In the genomic region with DNA sequence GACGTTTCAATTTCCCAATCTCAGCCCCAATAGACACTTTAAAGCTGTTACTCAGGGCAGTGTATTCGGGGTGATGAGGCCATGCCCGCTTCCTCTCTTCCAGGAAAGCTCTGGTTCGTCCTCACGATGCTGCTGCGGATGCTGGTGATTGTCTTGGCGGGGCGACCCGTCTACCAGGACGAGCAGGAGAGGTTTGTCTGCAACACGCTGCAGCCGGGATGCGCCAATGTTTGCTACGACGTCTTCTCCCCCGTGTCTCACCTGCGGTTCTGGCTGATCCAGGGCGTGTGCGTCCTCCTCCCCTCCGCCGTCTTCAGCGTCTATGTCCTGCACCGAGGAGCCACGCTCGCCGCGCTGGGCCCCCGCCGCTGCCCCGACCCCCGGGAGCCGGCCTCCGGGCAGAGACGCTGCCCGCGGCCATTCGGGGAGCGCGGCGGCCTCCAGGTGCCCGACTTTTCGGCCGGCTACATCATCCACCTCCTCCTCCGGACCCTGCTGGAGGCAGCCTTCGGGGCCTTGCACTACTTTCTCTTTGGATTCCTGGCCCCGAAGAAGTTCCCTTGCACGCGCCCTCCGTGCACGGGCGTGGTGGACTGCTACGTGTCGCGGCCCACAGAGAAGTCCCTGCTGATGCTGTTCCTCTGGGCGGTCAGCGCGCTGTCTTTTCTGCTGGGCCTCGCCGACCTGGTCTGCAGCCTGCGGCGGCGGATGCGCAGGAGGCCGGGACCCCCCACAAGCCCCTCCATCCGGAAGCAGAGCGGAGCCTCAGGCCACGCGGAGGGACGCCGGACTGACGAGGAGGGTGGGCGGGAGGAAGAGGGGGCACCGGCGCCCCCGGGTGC, we compare ENCODE assay signal across 1 cellular context.
TF ChIP-seq lines count a peak whose summit lies in the region.

No MANE protein-coding gene starts in this region.

TF ChIP-seq in WTC11, 78 proteins besides CTCF, POLR2A, EP300 and RAD21 (continued from another document):
- TF ChIP-seq, protein P1, sequence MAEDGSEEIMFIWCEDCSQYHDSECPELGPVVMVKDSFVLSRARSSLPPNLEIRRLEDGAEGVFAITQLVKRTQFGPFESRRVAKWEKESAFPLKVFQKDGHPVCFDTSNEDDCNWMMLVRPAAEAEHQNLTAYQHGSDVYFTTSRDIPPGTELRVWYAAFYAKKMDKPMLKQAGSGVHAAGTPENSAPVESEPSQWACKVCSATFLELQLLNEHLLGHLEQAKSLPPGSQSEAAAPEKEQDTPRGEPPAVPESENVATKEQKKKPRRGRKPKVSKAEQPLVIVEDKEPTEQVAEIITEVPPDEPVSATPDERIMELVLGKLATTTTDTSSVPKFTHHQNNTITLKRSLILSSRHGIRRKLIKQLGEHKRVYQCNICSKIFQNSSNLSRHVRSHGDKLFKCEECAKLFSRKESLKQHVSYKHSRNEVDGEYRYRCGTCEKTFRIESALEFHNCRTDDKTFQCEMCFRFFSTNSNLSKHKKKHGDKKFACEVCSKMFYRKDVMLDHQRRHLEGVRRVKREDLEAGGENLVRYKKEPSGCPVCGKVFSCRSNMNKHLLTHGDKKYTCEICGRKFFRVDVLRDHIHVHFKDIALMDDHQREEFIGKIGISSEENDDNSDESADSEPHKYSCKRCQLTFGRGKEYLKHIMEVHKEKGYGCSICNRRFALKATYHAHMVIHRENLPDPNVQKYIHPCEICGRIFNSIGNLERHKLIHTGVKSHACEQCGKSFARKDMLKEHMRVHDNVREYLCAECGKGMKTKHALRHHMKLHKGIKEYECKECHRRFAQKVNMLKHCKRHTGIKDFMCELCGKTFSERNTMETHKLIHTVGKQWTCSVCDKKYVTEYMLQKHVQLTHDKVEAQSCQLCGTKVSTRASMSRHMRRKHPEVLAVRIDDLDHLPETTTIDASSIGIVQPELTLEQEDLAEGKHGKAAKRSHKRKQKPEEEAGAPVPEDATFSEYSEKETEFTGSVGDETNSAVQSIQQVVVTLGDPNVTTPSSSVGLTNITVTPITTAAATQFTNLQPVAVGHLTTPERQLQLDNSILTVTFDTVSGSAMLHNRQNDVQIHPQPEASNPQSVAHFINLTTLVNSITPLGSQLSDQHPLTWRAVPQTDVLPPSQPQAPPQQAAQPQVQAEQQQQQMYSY (CRISPR knock-in tag; IDR thresholded peaks at IDR 0.05): no peak
- TF ChIP-seq SMAD3 (CRISPR knock-in tag; IDR thresholded peaks at IDR 0.05; ENCODE audit: borderline replicate concordance): no peak
- no peak for TF ChIP-seq ZNF416 (CRISPR knock-in tag; IDR thresholded peaks at IDR 0.05)
- TF ChIP-seq, protein P2, sequence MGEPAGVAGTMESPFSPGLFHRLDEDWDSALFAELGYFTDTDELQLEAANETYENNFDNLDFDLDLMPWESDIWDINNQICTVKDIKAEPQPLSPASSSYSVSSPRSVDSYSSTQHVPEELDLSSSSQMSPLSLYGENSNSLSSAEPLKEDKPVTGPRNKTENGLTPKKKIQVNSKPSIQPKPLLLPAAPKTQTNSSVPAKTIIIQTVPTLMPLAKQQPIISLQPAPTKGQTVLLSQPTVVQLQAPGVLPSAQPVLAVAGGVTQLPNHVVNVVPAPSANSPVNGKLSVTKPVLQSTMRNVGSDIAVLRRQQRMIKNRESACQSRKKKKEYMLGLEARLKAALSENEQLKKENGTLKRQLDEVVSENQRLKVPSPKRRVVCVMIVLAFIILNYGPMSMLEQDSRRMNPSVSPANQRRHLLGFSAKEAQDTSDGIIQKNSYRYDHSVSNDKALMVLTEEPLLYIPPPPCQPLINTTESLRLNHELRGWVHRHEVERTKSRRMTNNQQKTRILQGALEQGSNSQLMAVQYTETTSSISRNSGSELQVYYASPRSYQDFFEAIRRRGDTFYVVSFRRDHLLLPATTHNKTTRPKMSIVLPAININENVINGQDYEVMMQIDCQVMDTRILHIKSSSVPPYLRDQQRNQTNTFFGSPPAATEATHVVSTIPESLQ (CRISPR knock-in tag; IDR thresholded peaks at IDR 0.05): no peak
- TF ChIP-seq, protein P3, sequence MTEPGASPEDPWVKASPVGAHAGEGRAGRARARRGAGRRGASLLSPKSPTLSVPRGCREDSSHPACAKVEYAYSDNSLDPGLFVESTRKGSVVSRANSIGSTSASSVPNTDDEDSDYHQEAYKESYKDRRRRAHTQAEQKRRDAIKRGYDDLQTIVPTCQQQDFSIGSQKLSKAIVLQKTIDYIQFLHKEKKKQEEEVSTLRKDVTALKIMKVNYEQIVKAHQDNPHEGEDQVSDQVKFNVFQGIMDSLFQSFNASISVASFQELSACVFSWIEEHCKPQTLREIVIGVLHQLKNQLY (CRISPR knock-in tag; IDR thresholded peaks at IDR 0.05): no peak
- TF ChIP-seq ATF1 (CRISPR knock-in tag; IDR thresholded peaks at IDR 0.05): no peak
